In genomic region chr1:24323281-24323680, GRCh38 we compare ENCODE assay signal across 22 cellular contexts. TPM values are rescaled to one million over a fixed set of nuclear protein-coding genes. Genes with fewer than 3 reads are reported as not detected.
DNase-seq lines count a peak whose midpoint lies in the region; ATAC-seq and TF ChIP-seq lines count a peak whose summit lies in the region.
"Had no signal": no experiment of that assay in that cellular context is flagged by ENCODE, and none has a peak within 500 bp of the region (broad histone marks: within the 10 kb centered on the region; RNA-seq: fewer than 3 reads in every experiment).

No MANE protein-coding gene starts in this region.

- TF ChIP-seq CTCF in PC-3 (conservative IDR thresholded peaks at IDR 0.05; ENCODE audit: low read depth, low read length) (no peak), epithelial cell of esophagus (IDR thresholded peaks at IDR 0.05; ENCODE audit: insufficient read depth, low read depth, low read length, missing control alignments) (no peak), osteoblast (IDR thresholded peaks at IDR 0.05; ENCODE audit: extremely low read depth, low read depth, low read length) (no peak), CD14-positive monocyte (IDR thresholded peaks at IDR 0.05) (no peak)

- no peaks in the 10 kb centered on the region for H3K9me2 ChIP-seq in PC-3 (replicated peaks; ENCODE audit: low read length)

- no peaks in the 10 kb centered on the region for H3K79me2 ChIP-seq in PC-3 (ENCODE audit: low read length)
- no peaks in the 10 kb centered on the region for H3K79me2 ChIP-seq in osteoblast (ENCODE audit: insufficient read depth, low read length)

- H3K27ac ChIP-seq in HUES6 (ENCODE audit: low read depth, low read length) (no peak overlapping the region), PC-3 (ENCODE audit: low read length) (0 out of 2 replicates have a peak overlapping the region, but pooled peaks have one; percentile 72), osteoblast (ENCODE audit: low read depth, low read length) (no peak overlapping the region), caudate nucleus (ENCODE audit: low read depth, low read length) (no peak overlapping the region)
- H3K27ac ChIP-seq: coronary artery, left ventricle myocardium inferior, VCaP had no signal

- H3K27me3 Mint-ChIP-seq in CD14-positive monocyte (ENCODE audit: low read depth in 3 of 3): peaks cover 59 to 87% (median 73%) of the 10 kb centered on the region in 3 donors

- no peaks in the 10 kb centered on the region for H3K9me3 ChIP-seq in HUES6 (ENCODE audit: control insufficient read depth, insufficient read depth, low read depth, low read length)
- no peaks in the 10 kb centered on the region for H3K9me3 ChIP-seq in PC-3 (ENCODE audit: low read length)
- H3K9me3 ChIP-seq in osteoblast (ENCODE audit: low read depth, low read length): no peaks in the 10 kb centered on the region
- H3K9me3 ChIP-seq: Caco-2, gastroesophageal sphincter, left ventricle myocardium inferior had no signal

- intact Hi-C loops in PC-3 (cut with micrococcal nuclease): no loop called here
- intact Hi-C loops in CD14-positive monocyte (cut with micrococcal nuclease): no loop called here

- POLR2A ChIA-PET in PC-3 (lab: Charles Lee; ENCODE audit: unreplicated experiment): interaction anchor here (0.6 kb wide), 1 partner anchor 11 kb away, joined by 3 read pairs; no protein-coding TSS in a partner anchor

- H3K9ac ChIP-seq in HUES6 (ENCODE audit: low read length) (no peak overlapping the region), PC-3 (ENCODE audit: low read length) (no peak overlapping the region)

- H3K4me1 ChIP-seq in HUES6 (ENCODE audit: control insufficient read depth, insufficient read depth, low read length) (peaks cover 45% of the 10 kb centered on the region), PC-3 (ENCODE audit: insufficient read depth, low read length) (peaks cover 51% of the 10 kb centered on the region), osteoblast (ENCODE audit: insufficient read depth, low read length) (peaks cover 23% of the 10 kb centered on the region)
- H3K4me1 ChIP-seq: Caco-2 had no signal

- H3K27me3 ChIP-seq in HUES6 (ENCODE audit: control insufficient read depth, insufficient read depth, low read length) (peaks cover 32% of the 10 kb centered on the region), PC-3 (ENCODE audit: low read length) (no peaks in the 10 kb centered on the region), osteoblast (ENCODE audit: insufficient read depth, low read length) (peaks cover 17% of the 10 kb centered on the region)

- peaks cover 4 to 22% of the 10 kb centered on the region in 2 donors for H3K36me3 Mint-ChIP-seq in CD14-positive monocyte
- H3K36me3 Mint-ChIP-seq: activated naive CD4-positive, alpha-beta T cell treated with anti-CD3 and anti-CD28 coated beads, Interleukin-2, amount 50 U/mL, for 24 hours; IgD-negative memory B cell had no signal

- no peak overlapping the region for H2AFZ ChIP-seq in PC-3 (ENCODE audit: low read length)
- H2AFZ ChIP-seq in osteoblast (ENCODE audit: low read length): no peak overlapping the region

- H3K4me3 Mint-ChIP-seq in CD14-positive monocyte: peak overlapping the region in 1 of 2 donors; percentile 99
- H3K4me3 Mint-ChIP-seq: activated CD4-positive, alpha-beta memory T cell treated with anti-CD3 and anti-CD28 coated beads, Interleukin-2, amount 10 ng/mL, durations not matched to agents 7 days and 5 days had no signal

- H3K4me1 Mint-ChIP-seq in CD14-positive monocyte: peaks cover 30% of the 10 kb centered on the region

- CTCF ChIA-PET in PC-3 (lab: Charles Lee): no interaction called here

- H3K36me3 ChIP-seq in HUES6 (ENCODE audit: control insufficient read depth, insufficient read depth, low read length): no peaks in the 10 kb centered on the region
- H3K36me3 ChIP-seq in PC-3 (ENCODE audit: low read depth, low read length): no peaks in the 10 kb centered on the region
- H3K36me3 ChIP-seq in osteoblast (ENCODE audit: insufficient read depth, low read length): no peaks in the 10 kb centered on the region
- H3K36me3 ChIP-seq: gastroesophageal sphincter, left ventricle myocardium inferior had no signal

- BruUV-seq in PC-3 (replicated peaks; lab: Mats Ljungman, UMichigan): no TSS peak

- DNase-seq in PC-3 (peak; percentile 45), epithelial cell of esophagus (ENCODE audit: low read depth) (peak; percentile 89), osteoblast (ENCODE audit: insufficient read length, low spot score, missing footprints) (peak; percentile 59), caudate nucleus (lab: John Stamatoyannopoulos, UW) (no peak), CD14-positive monocyte (ENCODE audit: low spot score) (no peak)
- DNase-seq in activated CD4-positive, CD25-positive, alpha-beta regulatory T cell (lab: John Stamatoyannopoulos, UW): no peak
- DNase-seq: activated CD4-positive, alpha-beta memory T cell treated with anti-CD3 and anti-CD28 coated beads, Interleukin-2, amount 10 ng/mL, durations not matched to agents 7 days and 5 days; activated T-cell treated with anti-CD3 and anti-CD28 coated beads, Interleukin-2, amount 50 U/mL, for 4 hours; Caco-2; GOT3; left ventricle myocardium inferior; NCI-H1092 treated with DMSO at 0.1 percent for 48 hours; NCI-H82; occipital lobe; stimulated activated naive CD8-positive, alpha-beta T cell treated with anti-CD3 and anti-CD28 coated beads, Interleukin-15, amount 100 ng/mL, for 72 hours; SW 1271 had no signal

- H3K4me3 ChIP-seq in HUES6 (ENCODE audit: low read depth, low read length): peak overlapping the region; percentile 64; the same call in 1 of the 2 replicates
- H3K4me3 ChIP-seq in PC-3 (ENCODE audit: low read length): no peak overlapping the region
- peak overlapping the region; percentile 92 for H3K4me3 ChIP-seq in epithelial cell of esophagus (ENCODE audit: low read length)
- no peak overlapping the region for H3K4me3 ChIP-seq in osteoblast (ENCODE audit: insufficient read depth, low read length)

- H3F3A ChIP-seq in PC-3 (ENCODE audit: low read length, unreplicated experiment): no peaks in the 10 kb centered on the region

- H4K20me1 ChIP-seq in PC-3 (ENCODE audit: low read length): no peaks in the 10 kb centered on the region
- H4K20me1 ChIP-seq in osteoblast (ENCODE audit: insufficient read depth, low read length): no peaks in the 10 kb centered on the region

- peaks cover 0 to 12% (median 4%) of the 10 kb centered on the region in 7 donors for H3K9me3 Mint-ChIP-seq in CD14-positive monocyte
- H3K9me3 Mint-ChIP-seq: activated CD4-positive, alpha-beta memory T cell treated with anti-CD3 and anti-CD28 coated beads, Interleukin-2, amount 10 ng/mL, durations not matched to agents 7 days and 5 days; activated naive CD4-positive, alpha-beta T cell treated with anti-CD3 and anti-CD28 coated beads, Interleukin-2, amount 50 U/mL, for 24 hours; activated T-cell treated with anti-CD3 and anti-CD28 coated beads, Interleukin-2, amount 50 U/mL, for 4 hours; IgD-negative memory B cell; stimulated activated naive CD8-positive, alpha-beta T cell treated with anti-CD3 and anti-CD28 coated beads, Interleukin-15, amount 100 ng/mL, for 72 hours had no signal

- ATAC-seq in PC-3: no peak
- ATAC-seq: activated T-cell treated with anti-CD3 and anti-CD28 coated beads, Interleukin-2, amount 50 U/mL, for 4 hours; stimulated activated naive CD8-positive, alpha-beta T cell treated with anti-CD3 and anti-CD28 coated beads, Interleukin-15, amount 100 ng/mL, for 72 hours had no signal

- H3K4me2 ChIP-seq in PC-3 (ENCODE audit: low read length): peak overlapping the region; percentile 79
- no peak overlapping the region for H3K4me2 ChIP-seq in osteoblast (ENCODE audit: insufficient read depth, low read length)

- no peak overlapping the region for H3K27ac Mint-ChIP-seq in CD14-positive monocyte
- H3K27ac Mint-ChIP-seq: activated CD4-positive, alpha-beta memory T cell treated with anti-CD3 and anti-CD28 coated beads, Interleukin-2, amount 10 ng/mL, durations not matched to agents 7 days and 5 days; IgD-negative memory B cell; stimulated activated naive CD8-positive, alpha-beta T cell treated with anti-CD3 and anti-CD28 coated beads, Interleukin-15, amount 100 ng/mL, for 72 hours had no signal

RNA-seq across cellular contexts. Expression of gene GRHL3, which starts 4.1 kb away (rescaled TPM):
- 3.5 and 7.8 TPM in 2 replicates for total RNA-seq in PC-3 (2014; rRNA removed)
- not detected in 2 replicates for total RNA-seq in osteoblast
- polyA plus RNA-seq in CD14-positive monocyte: not detected
- total RNA-seq: activated T-cell treated with anti-CD3 and anti-CD28 coated beads, Interleukin-2, amount 50 U/mL, for 4 hours; left ventricle myocardium inferior; occipital lobe had no signal
- polyA plus RNA-seq: IgD-negative memory B cell had no signal

Comparison
In these comparisons a context has a peak if more than half of its experiments do, and no peak if none do; other contexts are left out.
1. H3K4me3 ChIP-seq: peak in HUES6 (single experiment) and epithelial cell of esophagus (single experiment); none in PC-3 (single experiment) and osteoblast (single experiment).
2. DNase-seq: peak in PC-3 (single experiment), epithelial cell of esophagus (single experiment) and osteoblast (single experiment); none in caudate nucleus (0 of 61), activated CD4-positive, CD25-positive, alpha-beta regulatory T cell (0 of 4) and CD14-positive monocyte (single experiment).